In genomic region chr1:52667290-52667689, GRCh38 we compare ENCODE assay signal across 35 cellular contexts. TPM values are rescaled to one million over a fixed set of nuclear protein-coding genes. Genes with fewer than 3 reads are reported as not detected.
"Had no signal": no experiment of that assay in that cellular context is flagged by ENCODE, and none has a peak within 500 bp of the region (broad histone marks: within the 10 kb centered on the region; RNA-seq: fewer than 3 reads in every experiment).

No MANE protein-coding gene starts in this region.

- H3K27me3 Mint-ChIP-seq: activated B cell treated with CpG ODN at 0.5 μM for 24 hours; activated CD4-positive, alpha-beta memory T cell treated with anti-CD3 and anti-CD28 coated beads for 36 hours; activated CD8-positive, alpha-beta memory T cell treated with anti-CD3 and anti-CD28 coated beads, Interleukin-2, amount 10 ng/mL, durations not matched to agents 7 days and 5 days; activated naive CD4-positive, alpha-beta T cell treated with anti-CD3 and anti-CD28 coated beads, Interleukin-2, amount 10 ng/mL, durations not matched to agents 7 days and 5 days; activated naive CD8-positive, alpha-beta T cell treated with anti-CD3 and anti-CD28 coated beads, Interleukin-2, amount 10 ng/mL, durations not matched to agents 7 days and 5 days; brain; effector memory CD8-positive, alpha-beta T cell; T-helper 17 cell had no signal

- FAIRE-seq: colon had no signal

- ATAC-seq: activated CD4-positive, CD25-positive, alpha-beta regulatory T cell treated with anti-CD3 and anti-CD28 coated beads, Interleukin-2, amount 50 U/mL, for 24 hours; activated CD8-positive, alpha-beta memory T cell treated with anti-CD3 and anti-CD28 coated beads, Interleukin-2, amount 10 ng/mL, durations not matched to agents 7 days and 5 days; activated CD8-positive, alpha-beta T cell treated with anti-CD3 and anti-CD28 coated beads, Interleukin-2, amount 10 ng/mL, durations not matched to agents 7 days and 5 days; activated naive CD4-positive, alpha-beta T cell treated with anti-CD3 and anti-CD28 coated beads, Interleukin-2, amount 50 U/mL, for 72 hours; effector memory CD8-positive, alpha-beta T cell; foreskin keratinocyte; gastrocnemius medialis; T-helper 17 cell had no signal

- H3K36me3 ChIP-seq: ascending aorta, esophagus muscularis mucosa, gastrocnemius medialis, WERI-Rb-1 had no signal

- H3K27ac Mint-ChIP-seq: activated B cell treated with CpG ODN at 0.5 μM for 24 hours; activated CD4-positive, alpha-beta memory T cell treated with anti-CD3 and anti-CD28 coated beads for 36 hours; activated CD8-positive, alpha-beta memory T cell treated with anti-CD3 and anti-CD28 coated beads, Interleukin-2, amount 10 ng/mL, durations not matched to agents 7 days and 5 days; activated CD8-positive, alpha-beta T cell treated with anti-CD3 and anti-CD28 coated beads, Interleukin-2, amount 10 ng/mL, durations not matched to agents 7 days and 5 days; activated naive CD4-positive, alpha-beta T cell treated with anti-CD3 and anti-CD28 coated beads, Interleukin-2, amount 10 ng/mL, durations not matched to agents 7 days and 5 days; activated naive CD8-positive, alpha-beta T cell treated with anti-CD3 and anti-CD28 coated beads, Interleukin-2, amount 10 ng/mL, durations not matched to agents 7 days and 5 days; activated T-helper 1 cell treated with anti-CD3 and anti-CD28 coated beads, Interleukin-12 subunit alpha, Interleukin-12 subunit beta, Interleukin-2, Interleukin-4 antibody, amounts not matched to agents 30 ng/mL and 10 ng/mL and 1 ng/mL, durations not matched to agents 14 hours and 24 hours and 36 hours; activated T-helper 2 cell treated with anti-CD3 and anti-CD28 coated beads, Interferon-gamma antibody, Interleukin-2, Interleukin-4, amounts not matched to agents 10 μg/mL and 5 μg/mL and 100 μg/mL, durations not matched to agents 14 hours and 24 hours and 36 hours; brain; effector memory CD8-positive, alpha-beta T cell; T-helper 17 cell; T-helper 2 cell treated with Interferon-gamma antibody and Interleukin-4, amounts not matched to agents 5 μg/mL and 100 μg/mL, for 36 hours had no signal

- H3K4me1 Mint-ChIP-seq: activated CD8-positive, alpha-beta memory T cell treated with anti-CD3 and anti-CD28 coated beads, Interleukin-2, amount 10 ng/mL, durations not matched to agents 7 days and 5 days had no signal

- H3K4me3 ChIP-seq: ascending aorta, esophagus muscularis mucosa, gastrocnemius medialis had no signal

- H3K27ac ChIP-seq: ascending aorta, esophagus muscularis mucosa, foreskin keratinocyte, WERI-Rb-1 had no signal

- DNase-seq: activated B cell treated with CpG ODN at 0.5 μM for 24 hours; activated CD4-positive, alpha-beta memory T cell treated with anti-CD3 and anti-CD28 coated beads for 36 hours; activated CD4-positive, alpha-beta T cell treated with anti-CD3 and anti-CD28 coated beads for 48 hours; activated CD8-positive, alpha-beta memory T cell treated with anti-CD3 and anti-CD28 coated beads, Interleukin-2, amount 10 ng/mL, durations not matched to agents 7 days and 5 days; activated CD8-positive, alpha-beta memory T cell treated with anti-CD3 and anti-CD28 coated beads, Interleukin-2, amount 50 U/mL, for 4 hours; activated CD8-positive, alpha-beta T cell treated with anti-CD3 and anti-CD28 coated beads, Interleukin-2, amount 10 ng/mL, durations not matched to agents 7 days and 5 days; activated effector memory CD4-positive, alpha-beta T cell treated with anti-CD3 and anti-CD28 coated beads, Interleukin-2, amount 50 U/mL, for 16 hours; activated naive CD4-positive, alpha-beta T cell; activated naive CD4-positive, alpha-beta T cell treated with anti-CD3 and anti-CD28 coated beads, Interleukin-2, amount 10 ng/mL, durations not matched to agents 7 days and 5 days; activated naive CD8-positive, alpha-beta T cell treated with anti-CD3 and anti-CD28 coated beads, Interleukin-2, amount 10 ng/mL, durations not matched to agents 7 days and 5 days; activated T-cell treated with anti-CD3 and anti-CD28 coated beads, Interleukin-2, amount 50 U/mL, for 1 hour; activated T-cell treated with anti-CD3 and anti-CD28 coated beads, Interleukin-2, amount 50 U/mL, for 48 hours; caudate nucleus; cortex of kidney; dermis blood vessel endothelial cell; effector CD4-positive, alpha-beta T cell; effector memory CD8-positive, alpha-beta T cell; erythroblast; foreskin keratinocyte; gastrocnemius medialis; glutamatergic neuron; T-helper 1 cell; T-helper 17 cell; T1000; WERI-Rb-1 had no signal

- H3K9me3 Mint-ChIP-seq: activated B cell treated with CpG ODN at 0.5 μM for 24 hours; activated CD4-positive, alpha-beta memory T cell treated with anti-CD3 and anti-CD28 coated beads for 36 hours; activated naive CD4-positive, alpha-beta T cell treated with anti-CD3 and anti-CD28 coated beads, Interleukin-2, amount 10 ng/mL, durations not matched to agents 7 days and 5 days; activated naive CD4-positive, alpha-beta T cell treated with anti-CD3 and anti-CD28 coated beads, Interleukin-2, amount 50 U/mL, for 72 hours; activated naive CD8-positive, alpha-beta T cell treated with anti-CD3 and anti-CD28 coated beads, Interleukin-2, amount 10 ng/mL, durations not matched to agents 7 days and 5 days; activated T-helper 1 cell treated with anti-CD3 and anti-CD28 coated beads, Interleukin-12 subunit alpha, Interleukin-12 subunit beta, Interleukin-2, Interleukin-4 antibody, amounts not matched to agents 30 ng/mL and 10 ng/mL and 1 ng/mL, durations not matched to agents 14 hours and 24 hours and 36 hours; activated T-helper 2 cell treated with anti-CD3 and anti-CD28 coated beads, Interferon-gamma antibody, Interleukin-2, Interleukin-4, amounts not matched to agents 10 μg/mL and 5 μg/mL and 100 μg/mL, durations not matched to agents 14 hours and 24 hours and 36 hours; effector memory CD8-positive, alpha-beta T cell; T-helper 2 cell treated with Interferon-gamma antibody and Interleukin-4, amounts not matched to agents 5 μg/mL and 100 μg/mL, for 36 hours had no signal

- H3K27me3 ChIP-seq: ascending aorta, esophagus muscularis mucosa, foreskin keratinocyte, gastrocnemius medialis had no signal

- H3K4me3 Mint-ChIP-seq: activated B cell treated with CpG ODN at 0.5 μM for 24 hours; activated CD4-positive, alpha-beta memory T cell treated with anti-CD3 and anti-CD28 coated beads for 36 hours; activated CD8-positive, alpha-beta memory T cell treated with anti-CD3 and anti-CD28 coated beads, Interleukin-2, amount 10 ng/mL, durations not matched to agents 7 days and 5 days; activated CD8-positive, alpha-beta T cell treated with anti-CD3 and anti-CD28 coated beads, Interleukin-2, amount 10 ng/mL, durations not matched to agents 7 days and 5 days; activated naive CD4-positive, alpha-beta T cell treated with anti-CD3 and anti-CD28 coated beads, Interleukin-2, amount 10 ng/mL, durations not matched to agents 7 days and 5 days; activated naive CD8-positive, alpha-beta T cell treated with anti-CD3 and anti-CD28 coated beads, Interleukin-2, amount 10 ng/mL, durations not matched to agents 7 days and 5 days; activated T-helper 1 cell treated with anti-CD3 and anti-CD28 coated beads, Interleukin-12 subunit alpha, Interleukin-12 subunit beta, Interleukin-2, Interleukin-4 antibody, amounts not matched to agents 30 ng/mL and 10 ng/mL and 1 ng/mL, durations not matched to agents 14 hours and 24 hours and 36 hours; brain; effector memory CD8-positive, alpha-beta T cell; T-helper 17 cell; T-helper 2 cell treated with Interferon-gamma antibody and Interleukin-4, amounts not matched to agents 5 μg/mL and 100 μg/mL, for 36 hours had no signal

- H3K4me1 ChIP-seq: ascending aorta had no signal

- H3K9me3 ChIP-seq: ascending aorta, esophagus muscularis mucosa, gastrocnemius medialis had no signal

- H3K36me3 Mint-ChIP-seq: activated CD8-positive, alpha-beta memory T cell treated with anti-CD3 and anti-CD28 coated beads, Interleukin-2, amount 10 ng/mL, durations not matched to agents 7 days and 5 days; activated naive CD4-positive, alpha-beta T cell treated with anti-CD3 and anti-CD28 coated beads, Interleukin-2, amount 50 U/mL, for 72 hours; activated naive CD8-positive, alpha-beta T cell treated with anti-CD3 and anti-CD28 coated beads, Interleukin-2, amount 10 ng/mL, durations not matched to agents 7 days and 5 days; brain had no signal

RNA-seq across cellular contexts. Expression of gene SHISAL2A, which starts 34.3 kb away (rescaled TPM):
- total RNA-seq: ascending aorta, chondrocyte, dermis blood vessel endothelial cell, foreskin keratinocyte had no signal
